Comparison of ENCODE assay signal across 1 cellular context in the genomic region with DNA sequence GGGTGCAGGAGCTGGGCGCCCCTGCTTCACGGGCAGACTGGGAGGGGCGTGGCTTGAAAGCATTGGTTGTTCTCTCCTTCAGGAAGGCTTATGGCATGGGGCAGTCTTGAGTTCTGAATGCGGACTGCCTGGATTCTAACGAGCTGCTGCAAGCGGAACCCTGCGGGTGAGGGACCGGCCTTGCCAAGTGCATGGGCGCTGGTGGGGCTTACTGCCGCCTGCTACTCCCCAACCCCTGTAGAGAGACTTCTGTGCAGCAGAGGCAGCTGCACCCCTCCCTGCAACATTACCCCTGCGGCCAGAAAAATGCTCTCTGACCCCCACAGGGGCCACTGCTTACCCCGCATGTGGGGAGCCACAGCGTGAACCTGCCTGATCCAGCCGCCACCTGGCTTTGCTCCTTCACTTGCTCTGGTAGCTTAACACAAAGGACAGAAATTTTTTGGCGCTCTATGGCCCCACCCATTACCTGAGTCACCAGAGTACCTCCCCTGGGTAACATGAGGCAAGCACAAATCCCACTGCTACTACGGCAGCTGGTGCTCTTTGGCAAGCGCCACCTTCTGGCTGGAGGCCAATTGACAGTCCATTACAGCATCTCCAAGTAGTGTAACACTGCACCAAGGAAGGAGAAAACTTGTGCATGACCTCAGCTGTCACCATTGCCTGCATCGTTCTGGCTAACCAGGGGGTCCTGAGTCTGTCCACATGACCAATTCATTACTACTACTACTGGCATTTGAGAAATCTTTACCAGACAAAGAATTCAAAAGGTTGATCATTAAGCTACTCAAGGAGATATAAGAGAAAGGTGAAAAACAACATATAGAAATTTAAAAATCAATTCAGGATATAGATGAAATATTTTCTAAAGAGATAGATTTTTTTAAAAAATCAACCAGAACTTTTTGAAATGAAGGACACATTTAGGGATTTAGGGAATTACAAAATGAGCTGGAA.
TF ChIP-seq lines count a peak whose summit lies in the region.

No MANE protein-coding gene starts in this region.

TF ChIP-seq in H1, 55 proteins besides CTCF, POLR2A, EP300 and RAD21 (continued from another document):
- TF ChIP-seq CHD7 (IDR thresholded peaks at IDR 0.05; ENCODE audit: insufficient replicate concordance, low read length), result no peak
- TF ChIP-seq RXRA (IDR thresholded peaks at IDR 0.05; ENCODE audit: insufficient read depth, low read depth, low read length), result 0 out of 2 replicates have a peak, but pooled peaks have one; percentile 51
- TF ChIP-seq CREB1 (IDR thresholded peaks at IDR 0.05), result peak; percentile 73
- no peak for TF ChIP-seq ZNF274 (IDR thresholded peaks at IDR 0.05; ENCODE audit: borderline replicate concordance, extremely low read depth, low read length)
- TF ChIP-seq SP1 (IDR thresholded peaks at IDR 0.05; ENCODE audit: low read depth, low read length), result peak; percentile 85
- TF ChIP-seq TBP (IDR thresholded peaks at IDR 0.05; ENCODE audit: low read depth, low read length), result peak; percentile 94
- peak; percentile 79 for TF ChIP-seq JUND (IDR thresholded peaks at IDR 0.05; ENCODE audit: low read length)
- TF ChIP-seq SIRT6 (IDR thresholded peaks at IDR 0.05; ENCODE audit: low read length), result no peak
- no peak for TF ChIP-seq EZH2 (IDR thresholded peaks at IDR 0.05; ENCODE audit: low read depth, low read length, severe bottlenecking)
- TF ChIP-seq RBBP5 (IDR thresholded peaks at IDR 0.05; ENCODE audit: borderline replicate concordance, low read depth, low read length), result no peak
- TF ChIP-seq NRF1 (IDR thresholded peaks at IDR 0.05; ENCODE audit: low read depth, low read length), result no peak
- TF ChIP-seq MAFK (IDR thresholded peaks at IDR 0.05; ENCODE audit: low read depth, low read length), result peak; percentile 94; the same call in 1 of the 2 replicates
- TF ChIP-seq PHF8 (conservative IDR thresholded peaks at IDR 0.05; ENCODE audit: low read depth, low read length), result peak; percentile 92
- no peak for TF ChIP-seq HDAC6 (IDR thresholded peaks at IDR 0.05; ENCODE audit: low read depth, low read length)
- TF ChIP-seq CEBPB (IDR thresholded peaks at IDR 0.05; ENCODE audit: low read depth, low read length), result peak; percentile 51; the same call in 1 of the 2 replicates
- 0 out of 2 replicates have a peak, but pooled peaks have one; percentile 16 for TF ChIP-seq CHD2 (IDR thresholded peaks at IDR 0.05; ENCODE audit: low read length)
- no peak for TF ChIP-seq RFX5 (IDR thresholded peaks at IDR 0.05; ENCODE audit: borderline replicate concordance, low read depth, low read length)
- peak; percentile 80 for TF ChIP-seq TAF7 (optimal IDR thresholded peaks at IDR 0.05; ENCODE audit: borderline replicate concordance, low read depth, low read length)
- TF ChIP-seq SIX5 (IDR thresholded peaks at IDR 0.05; ENCODE audit: low read depth, low read length), result no peak
- TF ChIP-seq, protein P1, sequence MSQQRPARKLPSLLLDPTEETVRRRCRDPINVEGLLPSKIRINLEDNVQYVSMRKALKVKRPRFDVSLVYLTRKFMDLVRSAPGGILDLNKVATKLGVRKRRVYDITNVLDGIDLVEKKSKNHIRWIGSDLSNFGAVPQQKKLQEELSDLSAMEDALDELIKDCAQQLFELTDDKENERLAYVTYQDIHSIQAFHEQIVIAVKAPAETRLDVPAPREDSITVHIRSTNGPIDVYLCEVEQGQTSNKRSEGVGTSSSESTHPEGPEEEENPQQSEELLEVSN (IDR thresholded peaks at IDR 0.05), result no peak; the same call in none of the 2 replicates
- TF ChIP-seq FOSL1 (IDR thresholded peaks at IDR 0.05; ENCODE audit: insufficient read depth, low read depth, low read length), result no peak
- TF ChIP-seq BCL11A (IDR thresholded peaks at IDR 0.05; ENCODE audit: low read depth in 2 of 2, low read length in 2 of 2), result no peak
- TF ChIP-seq SIN3A (conservative IDR thresholded peaks at IDR 0.05 in 1 of 2, IDR thresholded peaks at IDR 0.05 in 1 of 2; ENCODE audit: low read depth in 1 of 2, low read length in 2 of 2), result peak; percentile 80 to 93
- no peak for TF ChIP-seq RNF2 (IDR thresholded peaks at IDR 0.05; ENCODE audit: borderline replicate concordance, low read depth, low read length, missing control alignments, poor library complexity, severe bottlenecking)
- no peak for TF ChIP-seq KDM5A (IDR thresholded peaks at IDR 0.05; ENCODE audit: low read length)
- peak; percentile 65 for TF ChIP-seq SP2 (IDR thresholded peaks at IDR 0.05; ENCODE audit: low read length)
- TF ChIP-seq KDM1A (IDR thresholded peaks at IDR 0.05; ENCODE audit: borderline replicate concordance, low read length), result no peak
- TF ChIP-seq MAX (IDR thresholded peaks at IDR 0.05), result peak; percentile 90
- peak; percentile 94 for TF ChIP-seq POLR2AphosphoS5 (IDR thresholded peaks at IDR 0.05; ENCODE audit: low read depth, low read length)
- TF ChIP-seq ASH2L (IDR thresholded peaks at IDR 0.05; ENCODE audit: low read length), result no peak
- TF ChIP-seq BACH1 (IDR thresholded peaks at IDR 0.05; ENCODE audit: low read length), result peak; percentile 99
- TF ChIP-seq TAF1 (IDR thresholded peaks at IDR 0.05; ENCODE audit: low read depth, low read length), result peak; percentile 98
- TF ChIP-seq TEAD4 (IDR thresholded peaks at IDR 0.05; ENCODE audit: low read depth, low read length), result no peak
- no peak for TF ChIP-seq CBX8 (IDR thresholded peaks at IDR 0.05; ENCODE audit: borderline replicate concordance, low read depth, low read length)
- TF ChIP-seq YY1 (IDR thresholded peaks at IDR 0.05; ENCODE audit: low read depth, low read length), result peak; percentile 67
- TF ChIP-seq SP4 (IDR thresholded peaks at IDR 0.05; ENCODE audit: low read length), result no peak
- TF ChIP-seq USF2 (IDR thresholded peaks at IDR 0.05; ENCODE audit: low read length), result no peak
- TF ChIP-seq, protein P2, sequence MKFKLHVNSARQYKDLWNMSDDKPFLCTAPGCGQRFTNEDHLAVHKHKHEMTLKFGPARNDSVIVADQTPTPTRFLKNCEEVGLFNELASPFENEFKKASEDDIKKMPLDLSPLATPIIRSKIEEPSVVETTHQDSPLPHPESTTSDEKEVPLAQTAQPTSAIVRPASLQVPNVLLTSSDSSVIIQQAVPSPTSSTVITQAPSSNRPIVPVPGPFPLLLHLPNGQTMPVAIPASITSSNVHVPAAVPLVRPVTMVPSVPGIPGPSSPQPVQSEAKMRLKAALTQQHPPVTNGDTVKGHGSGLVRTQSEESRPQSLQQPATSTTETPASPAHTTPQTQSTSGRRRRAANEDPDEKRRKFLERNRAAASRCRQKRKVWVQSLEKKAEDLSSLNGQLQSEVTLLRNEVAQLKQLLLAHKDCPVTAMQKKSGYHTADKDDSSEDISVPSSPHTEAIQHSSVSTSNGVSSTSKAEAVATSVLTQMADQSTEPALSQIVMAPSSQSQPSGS (IDR thresholded peaks at IDR 0.05; ENCODE audit: low read length), result no peak; the same call in 1 of the 2 replicates
- TF ChIP-seq BRCA1 (IDR thresholded peaks at IDR 0.05; ENCODE audit: low read depth, low read length), result no peak
- peak; percentile 33; the same call in 1 of the 2 replicates for TF ChIP-seq GABPA (IDR thresholded peaks at IDR 0.05; ENCODE audit: borderline replicate concordance, insufficient read depth, low read length)
- peak; percentile 90 for TF ChIP-seq EGR1 (IDR thresholded peaks at IDR 0.05; ENCODE audit: borderline replicate concordance, low read depth, low read length)
- TF ChIP-seq SRF (IDR thresholded peaks at IDR 0.05; ENCODE audit: low read depth, low read length), result no peak
- no peak; the same call in 1 of the 2 replicates for TF ChIP-seq GTF2F1 (IDR thresholded peaks at IDR 0.05; ENCODE audit: borderline replicate concordance, low read depth, low read length)
- TF ChIP-seq CHD1 (IDR thresholded peaks at IDR 0.05; ENCODE audit: low read depth, low read length), result no peak
- TF ChIP-seq, protein P3, sequence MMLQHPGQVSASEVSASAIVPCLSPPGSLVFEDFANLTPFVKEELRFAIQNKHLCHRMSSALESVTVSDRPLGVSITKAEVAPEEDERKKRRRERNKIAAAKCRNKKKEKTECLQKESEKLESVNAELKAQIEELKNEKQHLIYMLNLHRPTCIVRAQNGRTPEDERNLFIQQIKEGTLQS (IDR thresholded peaks at IDR 0.05; ENCODE audit: insufficient read depth, low read depth, low read length), result no peak
- no peak for TF ChIP-seq HDAC2 (IDR thresholded peaks at IDR 0.05; ENCODE audit: borderline replicate concordance in 1 of 2, low read depth in 2 of 2, low read length in 2 of 2)
- no peak for TF ChIP-seq SUZ12 (IDR thresholded peaks at IDR 0.05; ENCODE audit: low read length)
- TF ChIP-seq JUN (IDR thresholded peaks at IDR 0.05; ENCODE audit: low read depth, low read length), result no peak
- peak; percentile 62 for TF ChIP-seq SAP30 (IDR thresholded peaks at IDR 0.05; ENCODE audit: insufficient read depth, insufficient replicate concordance, low read length)
- TF ChIP-seq KDM4A (IDR thresholded peaks at IDR 0.05; ENCODE audit: low read depth, low read length, severe bottlenecking), result peak; percentile 58
- no peak for TF ChIP-seq POU5F1 (IDR thresholded peaks at IDR 0.05; ENCODE audit: low read depth, low read length)
- no peak for TF ChIP-seq NANOG (IDR thresholded peaks at IDR 0.05; ENCODE audit: insufficient read depth, low read depth, low read length, poor library complexity, severe bottlenecking)
- peak; percentile 70; the same call in 1 of the 2 replicates for TF ChIP-seq TCF12 (IDR thresholded peaks at IDR 0.05; ENCODE audit: low read depth, low read length)
